In genomic region chr5:146124580-146124979, GRCh38 we compare ENCODE assay signal across 28 cellular contexts. TPM values are rescaled to one million over a fixed set of nuclear protein-coding genes. Genes with fewer than 3 reads are reported as not detected.
"Had no signal": no experiment of that assay in that cellular context is flagged by ENCODE, and none has a peak within 500 bp of the region (broad histone marks: within the 10 kb centered on the region; RNA-seq: fewer than 3 reads in every experiment).

No MANE protein-coding gene starts in this region.

- H3K27ac ChIP-seq: left lung, lower lobe of right lung, pancreas, prostate gland, sigmoid colon, spleen, tibial nerve, uterus had no signal

- DNase-seq: hypothalamus; immature natural killer cell; kidney; left colon; left lung; lower lobe of right lung; mammary epithelial cell; mesenchymal stem cell; naive thymus-derived CD8-positive, alpha-beta T cell; nucleus accumbens; pancreas; posterior cingulate gyrus; retina; right cardiac atrium; sigmoid colon; small intestine; spleen; stimulated activated CD4-positive, alpha-beta T cell treated with anti-CD3 and anti-CD28 coated beads, Interleukin-4, amount 100 ng/mL, for 24 hours; stimulated activated naive CD4-positive, alpha-beta T cell treated with Interleukin-2 at 50 U/mL for 16 hours; stimulated activated naive CD8-positive, alpha-beta T cell treated with anti-CD3 and anti-CD28 coated beads, Interleukin-15, amount 100 ng/mL, for 72 hours; substantia nigra; uterus had no signal

- ATAC-seq: left colon; left lung; lower lobe of right lung; naive thymus-derived CD8-positive, alpha-beta T cell; pancreas; right cardiac atrium; stimulated activated effector memory CD8-positive, alpha-beta T cell treated with anti-CD3 and anti-CD28 coated beads, Interleukin-12 subunit alpha, Interleukin-12 subunit beta, amount 100 ng/mL, for 72 hours; stimulated activated naive CD8-positive, alpha-beta T cell treated with anti-CD3 and anti-CD28 coated beads, Interleukin-15, amount 100 ng/mL, for 72 hours had no signal

- H3K4me3 ChIP-seq: left lung, lower lobe of right lung, pancreas, prostate gland, sigmoid colon, spleen, tibial nerve, uterus had no signal

- H3K27me3 ChIP-seq: left lung, pancreas, sigmoid colon, spleen, tibial nerve, uterus had no signal

- H3K9me3 ChIP-seq: left lung, lower lobe of right lung, pancreas, prostate gland, spleen, tibial nerve, uterus had no signal

- FAIRE-seq: kidney, pancreas, small intestine had no signal

- H3K4me1 ChIP-seq: left lung, lower lobe of right lung, pancreas, prostate gland, sigmoid colon, spleen, tibial nerve, uterus had no signal

- H3K36me3 ChIP-seq: uterus had no signal

RNA-seq across cellular contexts. Expression of gene PLAC8L1, which starts 19.2 kb away (rescaled TPM):
- total RNA-seq: kidney, liver, lower lobe of right lung, mammary epithelial cell, mucosa of gallbladder, osteoblast, prostate gland, right cardiac atrium, tibial nerve had no signal
- polyA plus RNA-seq: immature natural killer cell; naive thymus-derived CD8-positive, alpha-beta T cell had no signal
